In genomic region chr9:87119328-87119881, GRCh38 we compare ENCODE assay signal across 11 cellular contexts.
DNase-seq lines count a peak whose midpoint lies in the region; ATAC-seq, FAIRE-seq and TF ChIP-seq lines count a peak whose summit lies in the region.
"Had no signal": no experiment of that assay in that cellular context is flagged by ENCODE, and none has a peak within 500 bp of the region (broad histone marks: within the 10 kb centered on the region; RNA-seq: fewer than 3 reads in every experiment).

No MANE protein-coding gene starts in this region.

- H3K36me3 ChIP-seq in hepatocyte (replicated peaks; ENCODE audit: insufficient read depth, low read depth) (no peaks in the 10 kb centered on the region), stomach smooth muscle (ENCODE audit: control insufficient read depth in 2 of 2, insufficient read depth in 2 of 2, low read length in 2 of 2) (no peaks in the 10 kb centered on the region), tibial nerve (no peaks in the 10 kb centered on the region)

- no peaks in the 10 kb centered on the region for H3K9me3 Mint-ChIP-seq in activated naive CD8-positive, alpha-beta T cell treated with anti-CD3 and anti-CD28 coated beads for 36 hours

- H3K27me3 ChIP-seq in hepatocyte (no peaks in the 10 kb centered on the region), stomach smooth muscle (ENCODE audit: control insufficient read depth in 1 of 2, insufficient read depth in 2 of 2, low read length in 2 of 2) (no peaks in the 10 kb centered on the region), tibial nerve (no peaks in the 10 kb centered on the region)

- H3K4me2 ChIP-seq in hepatocyte: no peak overlapping the region

- FAIRE-seq in GM19239 (lab: Jason Lieb, UNC): no peak

- no peak overlapping the region for H3K9ac ChIP-seq in stomach smooth muscle (ENCODE audit: low read length in 2 of 2)

- H4K20me1 ChIP-seq in hepatocyte (ENCODE audit: insufficient read depth, poor library complexity, severe bottlenecking): no peaks in the 10 kb centered on the region

- peaks cover 20% of the 10 kb centered on the region for H3K27me3 Mint-ChIP-seq in activated naive CD8-positive, alpha-beta T cell treated with anti-CD3 and anti-CD28 coated beads for 36 hours

- 65% methylated on average over 11 of the region's 11 CpGs for WGBS in hepatocyte (ENCODE audit: low lambda C conversion rate, missing lambda C conversion rate)
- 59 to 66% methylated on average over 11 of the region's 11 CpGs for WGBS in tibial nerve, 2 donors

- TF ChIP-seq CTCF in astrocyte of the spinal cord (IDR thresholded peaks at IDR 0.05; ENCODE audit: low read depth, low read length) (no peak), hepatocyte (IDR thresholded peaks at IDR 0.05; ENCODE audit: poor library complexity) (no peak), tibial nerve (IDR thresholded peaks at IDR 0.05) (no peak)

- no peak for TF ChIP-seq EP300 in tibial nerve (IDR thresholded peaks at IDR 0.05)

- H3K4me1 Mint-ChIP-seq in activated naive CD8-positive, alpha-beta T cell treated with anti-CD3 and anti-CD28 coated beads for 36 hours: peaks cover 9% of the 10 kb centered on the region

- H3K4me3 ChIP-seq in astrocyte of the spinal cord (ENCODE audit: low read depth, low read length): no peak overlapping the region
- H3K4me3 ChIP-seq in hepatocyte: no peak overlapping the region
- peak overlapping the region in 1 of 2 donors; percentile 22 for H3K4me3 ChIP-seq in stomach smooth muscle (ENCODE audit: low read length in 2 of 2)
- H3K4me3 ChIP-seq in tibial nerve: no peak overlapping the region
- H3K4me3 ChIP-seq: SK-N-MC had no signal

- H3K4me1 ChIP-seq in hepatocyte (ENCODE audit: insufficient read depth) (no peaks in the 10 kb centered on the region), stomach smooth muscle (ENCODE audit: control insufficient read depth, insufficient read depth, low read length) (peaks cover 53% of the 10 kb centered on the region), tibial nerve (peaks cover 0 to 19% (median 5%) of the 10 kb centered on the region in 4 donors)

- TF ChIP-seq POLR2A in tibial nerve (IDR thresholded peaks at IDR 0.05): no peak

- in situ Hi-C loops in astrocyte of the spinal cord (cut with HindIII; ENCODE audit: low sequenced_read_pairs): no loop called here

- DNase-seq in GM04504 (ENCODE audit: low read depth) (peak; percentile 70), astrocyte of the spinal cord (ENCODE audit: low read depth, low spot score) (peak; percentile 83), hepatocyte (ENCODE audit: low spot score) (peak; percentile 56), GM19239 (ENCODE audit: insufficient read length, low spot score) (no peak), tibial nerve (ENCODE audit: low spot score in 2 of 2) (no peak)
- no peak for DNase-seq in activated naive CD8-positive, alpha-beta T cell treated with anti-CD3 and anti-CD28 coated beads for 36 hours
- DNase-seq: activated CD8-positive, alpha-beta memory T cell treated with anti-CD3 and anti-CD28 coated beads, Interleukin-2, amount 50 U/mL, for 4 hours; NCI-H1436 treated with DMSO at 0.1 percent for 48 hours had no signal

- H3K9me3 ChIP-seq in hepatocyte (ENCODE audit: low read depth) (no peaks in the 10 kb centered on the region), stomach smooth muscle (ENCODE audit: control insufficient read depth in 2 of 2, low read length in 2 of 2) (no peaks in the 10 kb centered on the region), tibial nerve (no peaks in the 10 kb centered on the region)

- ATAC-seq in HG03095 (IDR thresholded peaks at IDR 0.05; ENCODE audit: unreplicated experiment): no peak

- H3K9me2 ChIP-seq in hepatocyte (replicated peaks; ENCODE audit: insufficient read depth): no peaks in the 10 kb centered on the region

- H2AFZ ChIP-seq in hepatocyte: no peak overlapping the region

- no peaks in the 10 kb centered on the region for H3K79me2 ChIP-seq in hepatocyte

- H3K27ac Mint-ChIP-seq in activated naive CD8-positive, alpha-beta T cell treated with anti-CD3 and anti-CD28 coated beads for 36 hours: no peak overlapping the region

- H3K27ac ChIP-seq in hepatocyte: peak overlapping the region; percentile 54
- H3K27ac ChIP-seq in stomach smooth muscle (ENCODE audit: low read length): peak overlapping the region; percentile 41
- H3K27ac ChIP-seq in tibial nerve: no peak overlapping the region
- H3K27ac ChIP-seq: SK-N-MC had no signal

- no peak overlapping the region for H3K4me3 Mint-ChIP-seq in activated naive CD8-positive, alpha-beta T cell treated with anti-CD3 and anti-CD28 coated beads for 36 hours

- no peaks in the 10 kb centered on the region for H3K36me3 Mint-ChIP-seq in activated naive CD8-positive, alpha-beta T cell treated with anti-CD3 and anti-CD28 coated beads for 36 hours

Comparison
In these comparisons a context has a peak if more than half of its experiments do, and no peak if none do; other contexts are left out.
1. DNase-seq: peak in GM04504 (single experiment), astrocyte of the spinal cord (single experiment) and hepatocyte (single experiment); none in GM19239 (single experiment), tibial nerve (0 of 2) and activated naive CD8-positive, alpha-beta T cell treated with anti-CD3 and anti-CD28 coated beads for 36 hours (single experiment).
2. H3K27ac ChIP-seq: peak in hepatocyte (single experiment) and stomach smooth muscle (single experiment); none in tibial nerve (0 of 4).